In genomic region chr5:60271517-60271916, GRCh38 we compare ENCODE assay signal across 31 cellular contexts.
"Had no signal": no experiment of that assay in that cellular context is flagged by ENCODE, and none has a peak within 500 bp of the region (broad histone marks: within the 10 kb centered on the region; RNA-seq: fewer than 3 reads in every experiment).

No MANE protein-coding gene starts in this region.

- H3K4me1 ChIP-seq: adrenal gland, breast epithelium, prostate gland, thyroid gland, upper lobe of right lung had no signal

- ATAC-seq: activated CD4-positive, CD25-positive, alpha-beta regulatory T cell treated with anti-CD3 and anti-CD28 coated beads, Interleukin-2, amount 50 U/mL, for 24 hours; esophagus mucosa; left cardiac atrium; left ventricle myocardium superior; sciatic nerve; stimulated activated effector memory CD8-positive, alpha-beta T cell treated with anti-CD3 and anti-CD28 coated beads, Interleukin-12 subunit alpha, Interleukin-12 subunit beta, amount 100 ng/mL, for 72 hours; stimulated activated naive CD8-positive, alpha-beta T cell treated with anti-CD3 and anti-CD28 coated beads, Interleukin-15, amount 100 ng/mL, for 72 hours; upper lobe of right lung had no signal

- H3K4me3 ChIP-seq: adrenal gland, breast epithelium, ovary, prostate gland, skin epidermis, thyroid gland, upper lobe of right lung had no signal

- DNase-seq: activated CD4-positive, alpha-beta memory T cell treated with anti-CD3 and anti-CD28 coated beads for 36 hours; activated CD4-positive, alpha-beta T cell treated with anti-CD3 and anti-CD28 coated beads for 48 hours; activated CD8-positive, alpha-beta memory T cell treated with anti-CD3 and anti-CD28 coated beads, Interleukin-2, amount 50 U/mL, for 4 hours; activated effector memory CD4-positive, alpha-beta T cell treated with anti-CD3 and anti-CD28 coated beads, Interleukin-2, amount 50 U/mL, for 16 hours; activated naive CD4-positive, alpha-beta T cell treated with anti-CD3 and anti-CD28 coated beads for 36 hours; activated naive CD8-positive, alpha-beta T cell treated with anti-CD3 and anti-CD28 coated beads for 36 hours; activated T-cell treated with anti-CD3 and anti-CD28 coated beads, Interleukin-2, amount 50 U/mL, for 1 hour; adrenal gland; central memory CD4-positive, alpha-beta T cell; endodermal cell; head of caudate nucleus; hippocampal formation; left cardiac atrium; left ventricle myocardium superior; ovary; retina; stimulated activated CD4-positive, alpha-beta T cell treated with anti-CD3 and anti-CD28 coated beads, Interleukin-4, amount 100 ng/mL, for 24 hours; stimulated activated naive CD8-positive, alpha-beta T cell treated with anti-CD3 and anti-CD28 coated beads, Interleukin-15, amount 100 ng/mL, for 72 hours; substantia nigra; SW 1271; T-helper 9 cell; thyroid gland; upper lobe of right lung; WERI-Rb-1 had no signal

- H3K36me3 ChIP-seq: adrenal gland, breast epithelium, ovary, prostate gland, thyroid gland, upper lobe of right lung, WERI-Rb-1 had no signal

- H3K27ac ChIP-seq: adrenal gland, breast epithelium, ovary, prostate gland, skin epidermis, thyroid gland, upper lobe of right lung, WERI-Rb-1 had no signal

- H3K9me3 ChIP-seq: adrenal gland, breast epithelium, ovary, prostate gland, thyroid gland, upper lobe of right lung had no signal

- H3K27me3 ChIP-seq: adrenal gland, breast epithelium, ovary, thyroid gland, upper lobe of right lung had no signal
